8 cellular contexts compared by ENCODE assay signal in the genomic region with DNA sequence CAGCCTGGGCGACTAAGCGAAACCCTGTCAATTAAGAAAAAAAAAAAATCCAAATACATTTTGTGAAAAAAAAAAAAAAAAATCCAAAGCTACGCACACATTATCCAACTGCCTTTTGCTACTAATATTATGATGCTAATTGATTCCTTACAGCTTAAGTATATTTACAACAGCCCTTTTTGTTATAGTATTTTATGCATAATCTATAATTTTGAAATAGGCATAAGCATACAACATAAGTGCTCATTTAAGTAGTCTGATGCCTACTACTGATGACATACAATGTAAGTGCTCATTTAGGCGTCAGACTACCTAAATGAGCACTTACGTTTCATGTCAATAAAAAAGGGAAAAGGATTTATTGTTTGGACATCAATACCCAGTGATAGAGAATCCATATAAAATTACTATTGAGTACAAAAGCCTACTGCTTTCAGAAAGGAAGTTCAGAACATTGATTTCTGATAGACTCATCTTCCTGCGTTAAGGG. TPM values are rescaled to one million over a fixed set of nuclear protein-coding genes. Genes with fewer than 3 reads are reported as not detected.
A peak's percentile ranks its signal among the peaks of the same experiment; 100 is the strongest.
DNase-seq lines count a peak whose midpoint lies in the region; ATAC-seq and TF ChIP-seq lines count a peak whose summit lies in the region.

No MANE protein-coding gene starts in this region.

- no peaks in the 10 kb centered on the region for H3K9me3 ChIP-seq in HAP-1
- H3K9me3 ChIP-seq in WERI-Rb-1 (ENCODE audit: severe bottlenecking) = no peaks in the 10 kb centered on the region
- no peaks in the 10 kb centered on the region for H3K9me3 ChIP-seq in skeletal muscle tissue (ENCODE audit: control insufficient read depth in 3 of 3, low read length in 3 of 3)

- peaks cover 1% of the 10 kb centered on the region for H3K27me3 Mint-ChIP-seq in glutamatergic neuron (ENCODE audit: unreplicated experiment)

- peaks cover 11% of the 10 kb centered on the region for H3K9me3 Mint-ChIP-seq in glutamatergic neuron (ENCODE audit: unreplicated experiment)

- in situ Hi-C loops in HAP-1 (cut with MboI; ENCODE audit: low sequenced_read_pairs) = no loop called here

- peak overlapping the region; percentile 86 for H3K27ac ChIP-seq in WERI-Rb-1
- peak overlapping the region; percentile 91 for H3K27ac ChIP-seq in skeletal muscle tissue (ENCODE audit: low read depth, low read length)

- peak overlapping the region; percentile 33 to 97 (median 94) for H3K9ac ChIP-seq in skeletal muscle tissue (ENCODE audit: low read depth in 1 of 3, low read length in 3 of 3)

- H3K4me3 Mint-ChIP-seq in glutamatergic neuron (ENCODE audit: unreplicated experiment) = peak overlapping the region; percentile 84

- H3K4me1 Mint-ChIP-seq in glutamatergic neuron (ENCODE audit: low read depth, unreplicated experiment) = peaks cover 21% of the 10 kb centered on the region

- H3K4me3 ChIP-seq in HAP-1 (peak overlapping the region; percentile 67), WERI-Rb-1 (ENCODE audit: low read depth, low read length) (peak overlapping the region; percentile 75), skeletal muscle tissue (ENCODE audit: low read length in 3 of 3) (peak overlapping the region; percentile 77 to 96 (median 92))

- H3K4me1 ChIP-seq in HAP-1 = peaks cover 13% of the 10 kb centered on the region
- peaks cover 15 to 33% (median 24%) of the 10 kb centered on the region in 3 donors for H3K4me1 ChIP-seq in skeletal muscle tissue (ENCODE audit: control insufficient read depth in 3 of 3, insufficient read depth in 3 of 3, low read length in 3 of 3)

- no peak for ATAC-seq in HG03139 (IDR thresholded peaks at IDR 0.05; ENCODE audit: unreplicated experiment)
- ATAC-seq in HG02623 (IDR thresholded peaks at IDR 0.05; ENCODE audit: unreplicated experiment) = no peak
- ATAC-seq in HG03280 (IDR thresholded peaks at IDR 0.05; ENCODE audit: unreplicated experiment) = no peak

- H3K27me3 ChIP-seq in HAP-1 (ENCODE audit: low read depth) (no peaks in the 10 kb centered on the region), WERI-Rb-1 (ENCODE audit: insufficient read depth, low read depth, severe bottlenecking) (no peaks in the 10 kb centered on the region), skeletal muscle tissue (ENCODE audit: control insufficient read depth in 3 of 3, insufficient read depth in 3 of 3, low read length in 3 of 3) (no peaks in the 10 kb centered on the region)

- TF ChIP-seq CTCF in WERI-Rb-1 (IDR thresholded peaks at IDR 0.05; ENCODE audit: low read depth, low read length) (no peak), glutamatergic neuron (IDR thresholded peaks at IDR 0.05; ENCODE audit: partially characterized antibody, unreplicated experiment) (no peak)

- H3K27ac Mint-ChIP-seq in glutamatergic neuron (ENCODE audit: unreplicated experiment) = no peak overlapping the region

- no peak for DNase-seq in HAP-1 (ENCODE audit: low spot score in 2 of 2)
- DNase-seq in WERI-Rb-1 = no peak
- DNase-seq in glutamatergic neuron = no peak
- DNase-seq in NCI-H524 (lab: John Stamatoyannopoulos, UW) = no peak

- peaks cover 4% of the 10 kb centered on the region for H3K36me3 Mint-ChIP-seq in glutamatergic neuron (ENCODE audit: unreplicated experiment)

- 0 out of 2 replicates have a peak, but pooled peaks cover 6% of the 10 kb centered on the region for H3K36me3 ChIP-seq in HAP-1 (replicated peaks)
- peaks cover 27% of the 10 kb centered on the region for H3K36me3 ChIP-seq in WERI-Rb-1
- no peaks in the 10 kb centered on the region for H3K36me3 ChIP-seq in skeletal muscle tissue (ENCODE audit: control insufficient read depth in 3 of 3, insufficient read depth in 3 of 3, low read length in 3 of 3)

RNA-seq across cellular contexts. Expression of a gene that starts 0.8 kb away (rescaled TPM):
- total RNA-seq in glutamatergic neuron (ENCODE audit: unreplicated experiment) = 26.9 TPM
- 43.3 TPM for total RNA-seq in skeletal muscle tissue

RNA-seq across cellular contexts. Expression of a gene that starts 56.6 kb away (rescaled TPM):
- total RNA-seq in glutamatergic neuron (ENCODE audit: unreplicated experiment) (35.6 TPM), skeletal muscle tissue (19.8 TPM)
